8 cellular contexts compared by ENCODE assay signal in the genomic region with DNA sequence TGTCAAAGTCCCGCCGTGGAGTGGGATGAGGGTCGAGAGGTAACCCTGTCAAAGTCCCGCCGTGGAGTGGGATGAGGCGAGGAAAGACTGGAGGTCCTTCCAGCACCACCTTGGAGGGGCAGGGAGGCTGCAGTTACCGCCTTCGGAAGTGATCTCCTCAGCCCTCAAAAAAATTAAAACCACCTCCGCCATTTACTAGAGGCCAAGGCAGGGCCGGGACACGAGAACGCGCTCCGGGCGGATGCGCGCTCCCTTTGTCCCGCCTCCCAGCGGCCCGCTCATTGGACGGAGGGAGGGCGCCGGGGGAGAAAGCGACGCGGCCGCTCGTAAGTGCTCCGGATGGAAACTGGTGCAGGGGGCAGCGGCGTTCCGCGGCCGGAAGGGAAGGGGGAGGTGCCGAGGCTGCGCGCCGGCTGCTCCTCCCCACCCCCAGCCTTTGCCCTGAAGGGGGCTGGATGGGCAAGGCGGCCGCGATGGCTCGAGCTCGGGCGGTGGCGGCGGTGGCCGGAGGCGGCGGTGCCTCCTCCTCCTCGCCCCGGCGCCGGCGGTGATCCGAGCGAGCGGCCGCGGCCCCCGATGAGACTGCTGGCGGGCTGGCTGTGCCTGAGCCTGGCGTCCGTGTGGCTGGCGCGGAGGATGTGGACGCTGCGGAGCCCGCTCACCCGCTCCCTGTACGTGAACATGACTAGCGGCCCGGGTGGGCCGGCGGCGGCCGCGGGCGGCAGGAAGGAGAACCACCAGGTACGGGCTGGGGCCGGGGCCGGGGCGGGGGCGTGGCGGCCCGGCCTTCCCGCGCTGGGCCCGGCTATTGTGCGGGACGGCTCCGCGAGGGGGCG. TPM values are rescaled to one million over a fixed set of nuclear protein-coding genes. Genes with fewer than 3 reads are reported as not detected.
DNase-seq lines count a peak whose midpoint lies in the region; ATAC-seq, FAIRE-seq and TF ChIP-seq lines count a peak whose summit lies in the region.

A gene (plus strand): TSS at position 420 of the 836 bp plus-strand sequence. CDS start 157 bp downstream, at position 577.

- POLR2A ChIA-PET in OCI-LY7 (lab: Charles Lee) = no interaction called here

- ATAC-seq in GM21526 (IDR thresholded peaks at IDR 0.05; ENCODE audit: low FRiP score, unreplicated experiment) = peak; percentile 75
- peak; percentile 98 for ATAC-seq in mucosa of descending colon

- H2AFZ ChIP-seq in OCI-LY7 (ENCODE audit: low read length) = peak within 1 kb of the TSS; percentile 65; the same call in 1 of the 2 replicates

- CTCF ChIA-PET in OCI-LY7 (lab: Charles Lee; ENCODE audit: unreplicated experiment) = no interaction called here

- H3K4me2 ChIP-seq in OCI-LY7 (ENCODE audit: low read length) = peak within 1 kb of the TSS; percentile 98

- H3K9me3 ChIP-seq in OCI-LY7 (ENCODE audit: low read length) (no peaks in the 10 kb centered on the region), mucosa of descending colon (no peaks in the 10 kb centered on the region)

- peak within 1 kb of the TSS; percentile 85 for H3K27ac ChIP-seq in OCI-LY7 (ENCODE audit: low read depth, low read length, poor library complexity, severe bottlenecking)

- peaks cover 20% of the 10 kb centered on the region for H4K20me1 ChIP-seq in OCI-LY7 (ENCODE audit: insufficient read depth, low read length)

- peaks cover 45% of the 10 kb centered on the region for H3K79me2 ChIP-seq in OCI-LY7 (ENCODE audit: insufficient read depth, low read depth, low read length)

- H3K4me1 ChIP-seq in OCI-LY7 (ENCODE audit: insufficient read depth, low read length, poor library complexity, severe bottlenecking) = peaks cover 64% of the 10 kb centered on the region
- peaks cover 15% of the 10 kb centered on the region for H3K4me1 ChIP-seq in mucosa of descending colon (ENCODE audit: low read depth)

- no peak for TF ChIP-seq CTCF in D721Med (IDR thresholded peaks at IDR 0.05; ENCODE audit: insufficient read depth, missing control alignments)
- no peak for TF ChIP-seq CTCF in OCI-LY7 (conservative IDR thresholded peaks at IDR 0.05; ENCODE audit: low read length)
- no peak for TF ChIP-seq CTCF in epithelial cell of esophagus (IDR thresholded peaks at IDR 0.05; ENCODE audit: insufficient read depth, low read depth, low read length, missing control alignments)
- TF ChIP-seq CTCF in mucosa of descending colon (IDR thresholded peaks at IDR 0.05) = no peak

- BruUV-seq in OCI-LY7 (replicated peaks; lab: Mats Ljungman, UMichigan) = no TSS peak

- DNase-seq in D721Med (ENCODE audit: insufficient read length, low spot score) (peak; percentile 72), HuH-7.5 (ENCODE audit: low spot score) (peak; percentile 76), OCI-LY7 (ENCODE audit: low spot score) (peak; percentile 97), activated T-cell treated with anti-CD3 and anti-CD28 coated beads for 4 hours (peak; percentile 88), epithelial cell of esophagus (ENCODE audit: low read depth) (peak; percentile 97), mucosa of descending colon (peak; percentile 95 to 97 (median 97))
- DNase-seq in stimulated activated CD8-positive, alpha-beta memory T cell treated with anti-CD3 and anti-CD28 coated beads, Interleukin-4, amount 100 ng/mL, for 24 hours (ENCODE audit: low read depth) = peak; percentile 90

- no peaks in the 10 kb centered on the region for H3K9me2 ChIP-seq in OCI-LY7 (ENCODE audit: insufficient read depth, low read length)

- H3K36me3 ChIP-seq in OCI-LY7 (ENCODE audit: insufficient read depth, low read length) = peaks cover 12% of the 10 kb centered on the region
- no peaks in the 10 kb centered on the region for H3K36me3 ChIP-seq in mucosa of descending colon (ENCODE audit: low read depth)

- H3K4me3 ChIP-seq in OCI-LY7 (ENCODE audit: low read depth, low read length, poor library complexity, severe bottlenecking) = peak within 1 kb of the TSS; percentile 99
- peak within 1 kb of the TSS; percentile 79 for H3K4me3 ChIP-seq in epithelial cell of esophagus (ENCODE audit: low read length)
- H3K4me3 ChIP-seq in mucosa of descending colon = peak within 1 kb of the TSS; percentile 88

- no peak for FAIRE-seq in D721Med (lab: Jason Lieb, UNC)

- intact Hi-C loops in OCI-LY7 (cut with micrococcal nuclease; ENCODE audit: unreplicated experiment) = loop anchor here (2.0 kb wide), 1 partner anchor 45 kb away; no protein-coding TSS in a partner anchor
- intact Hi-C loops in mucosa of descending colon (cut with DNase I, micrococcal nuclease) = no loop called here

RNA-seq across cellular contexts. Expression of the gene that starts here (rescaled TPM):
- total RNA-seq in OCI-LY7 (2014; rRNA removed; shearing (Covaris generic)) = 113 and 121 TPM in 2 replicates
- total RNA-seq in OCI-LY7 (2022) = 120 and 126 TPM in 2 replicates
- 10 to 100 TPM; 60.8 to 76.5 (median 62.8) TPM for total RNA-seq in mucosa of descending colon

Comparison
In these comparisons a context has a peak if more than half of its experiments do, and no peak if none do; other contexts are left out.
1. Peak in every context shown above with its lines: DNase-seq, ATAC-seq, H3K4me3 ChIP-seq and H3K27ac ChIP-seq.